Comparison of ENCODE assay signal across 1 cellular context in the genomic region with DNA sequence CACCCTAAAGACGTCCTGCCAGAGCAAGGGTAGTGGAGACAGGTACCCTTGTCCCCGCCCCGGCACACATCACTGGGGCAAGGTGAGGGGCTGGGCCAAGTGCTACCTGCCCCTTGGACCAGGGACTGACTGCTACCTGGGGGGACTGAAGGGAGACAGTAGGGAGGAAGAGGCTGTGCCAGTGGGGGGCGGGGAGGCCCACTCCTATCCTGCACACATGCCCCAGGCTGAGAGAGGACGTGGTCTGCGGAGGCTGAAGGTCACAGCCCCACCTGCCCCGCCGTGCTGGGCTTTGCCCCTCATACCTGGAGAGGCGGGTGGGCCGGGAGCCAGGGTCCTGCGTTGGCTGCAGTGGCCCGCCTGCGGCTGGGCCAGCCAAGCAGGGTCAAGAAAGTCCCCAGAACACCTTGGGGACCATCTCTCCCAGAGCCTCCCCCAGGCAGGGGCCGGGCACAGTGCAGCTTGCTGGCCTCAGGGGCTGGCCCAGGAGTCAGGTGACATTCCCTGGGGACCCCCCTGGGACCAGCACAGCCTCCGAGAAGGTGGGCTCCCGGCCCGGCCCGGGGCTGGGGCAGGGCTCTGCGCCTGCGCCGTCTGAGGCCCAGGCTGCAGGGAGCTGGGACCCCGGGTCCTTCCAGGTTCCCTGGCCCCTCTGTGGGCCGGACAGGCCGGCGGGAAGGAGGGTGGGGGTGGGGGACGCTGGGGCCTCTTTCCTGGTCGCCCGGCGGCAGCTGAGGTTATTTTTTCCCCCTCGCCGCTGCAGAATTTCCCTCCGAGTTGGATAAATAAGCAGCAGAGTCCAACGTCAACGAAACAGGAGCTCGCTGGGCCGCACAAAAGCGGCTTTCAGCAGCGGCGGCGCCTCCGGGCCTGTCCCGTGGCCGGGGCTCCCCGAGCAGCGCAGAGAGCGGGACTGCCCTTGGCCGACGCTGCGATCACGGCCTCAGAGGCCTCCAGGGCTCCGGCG.
TF ChIP-seq lines count a peak whose summit lies in the region.

No MANE protein-coding gene starts in this region.

TF ChIP-seq in IMR-90, 13 proteins besides CTCF, POLR2A, EP300 and RAD21 (continued from another document):
- TF ChIP-seq MXI1 (IDR thresholded peaks at IDR 0.05; ENCODE audit: borderline replicate concordance, low read depth, low read length) (no peak), BHLHE40 (IDR thresholded peaks at IDR 0.05; ENCODE audit: low read depth, low read length) (no peak), MAFK (IDR thresholded peaks at IDR 0.05; ENCODE audit: low read depth, low read length) (no peak), RFX5 (IDR thresholded peaks at IDR 0.05; ENCODE audit: low read depth, low read length) (no peak)
- TF ChIP-seq, protein P1, sequence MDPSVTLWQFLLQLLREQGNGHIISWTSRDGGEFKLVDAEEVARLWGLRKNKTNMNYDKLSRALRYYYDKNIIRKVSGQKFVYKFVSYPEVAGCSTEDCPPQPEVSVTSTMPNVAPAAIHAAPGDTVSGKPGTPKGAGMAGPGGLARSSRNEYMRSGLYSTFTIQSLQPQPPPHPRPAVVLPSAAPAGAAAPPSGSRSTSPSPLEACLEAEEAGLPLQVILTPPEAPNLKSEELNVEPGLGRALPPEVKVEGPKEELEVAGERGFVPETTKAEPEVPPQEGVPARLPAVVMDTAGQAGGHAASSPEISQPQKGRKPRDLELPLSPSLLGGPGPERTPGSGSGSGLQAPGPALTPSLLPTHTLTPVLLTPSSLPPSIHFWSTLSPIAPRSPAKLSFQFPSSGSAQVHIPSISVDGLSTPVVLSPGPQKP (IDR thresholded peaks at IDR 0.05; ENCODE audit: borderline replicate concordance, low read depth, low read length), result no peak
